8 cellular contexts compared by ENCODE assay signal in the genomic region with DNA sequence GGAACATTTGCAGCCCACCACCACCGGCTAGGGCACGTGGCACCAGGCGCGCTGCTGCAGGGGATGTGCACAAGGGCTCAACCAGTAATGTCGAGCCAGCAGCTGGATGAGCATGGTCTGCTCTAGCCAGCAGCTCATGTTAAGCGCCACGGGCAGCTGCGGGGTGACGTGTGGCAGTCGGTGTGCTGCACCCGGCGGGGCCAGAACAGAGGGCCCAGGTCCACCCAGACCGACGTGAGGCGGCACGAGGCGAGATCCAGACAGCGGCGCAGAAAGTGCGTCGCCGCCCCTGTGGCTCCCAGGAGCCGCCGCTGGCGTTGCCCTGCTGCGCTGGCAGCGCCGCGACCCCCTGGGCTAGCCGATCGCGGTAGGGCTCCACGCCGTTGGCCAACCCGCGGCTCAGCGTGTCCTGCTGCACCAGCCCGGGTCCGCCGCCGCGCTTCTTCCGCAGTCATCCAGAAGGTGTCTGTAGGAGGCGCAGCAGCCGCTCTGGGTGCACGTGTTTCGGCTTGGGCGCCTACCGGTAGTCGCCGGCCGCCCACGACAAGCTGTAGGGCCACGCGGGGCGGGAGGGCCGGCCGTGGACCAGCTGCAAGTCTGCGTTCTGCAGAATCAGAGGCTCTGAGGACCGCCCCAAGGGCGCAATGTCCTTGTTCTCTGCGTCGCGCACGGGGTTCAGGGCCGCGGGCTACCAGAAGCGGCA. TPM values are rescaled to one million over a fixed set of nuclear protein-coding genes. Genes with fewer than 3 reads are reported as not detected.
DNase-seq lines count a peak whose midpoint lies in the region; ATAC-seq and TF ChIP-seq lines count a peak whose summit lies in the region.

No MANE protein-coding gene starts in this region.

- H3K27ac Mint-ChIP-seq in osteocyte (ENCODE audit: unreplicated experiment) = no peak overlapping the region

- H3K9me3 Mint-ChIP-seq in osteocyte (ENCODE audit: unreplicated experiment) = no peaks in the 10 kb centered on the region

- H3K4me1 ChIP-seq in foreskin keratinocyte = peaks cover 5% of the 10 kb centered on the region
- H3K4me1 ChIP-seq in thymus (ENCODE audit: control insufficient read depth, insufficient read depth, low read length) = peaks cover 6% of the 10 kb centered on the region

- H3K36me3 Mint-ChIP-seq in osteocyte (ENCODE audit: unreplicated experiment) = peaks cover 3% of the 10 kb centered on the region

- H3K27me3 ChIP-seq in foreskin keratinocyte (peaks cover 42% of the 10 kb centered on the region), thymus (ENCODE audit: control insufficient read depth, insufficient read depth) (peaks cover 31% of the 10 kb centered on the region)

- H3K27ac ChIP-seq in foreskin keratinocyte (no peak overlapping the region), thymus (ENCODE audit: low read depth) (no peak overlapping the region)

- peak overlapping the region; percentile 42 for H3K4me3 ChIP-seq in thymus (ENCODE audit: low read length)

- ATAC-seq in foreskin keratinocyte (peak; percentile 34), GM21786 (IDR thresholded peaks at IDR 0.05; ENCODE audit: unreplicated experiment) (no peak)

- peaks cover 9% of the 10 kb centered on the region for H3K4me1 Mint-ChIP-seq in osteocyte (ENCODE audit: unreplicated experiment)

- DNase-seq in COR-L47 (lab: John Stamatoyannopoulos, UW) (peak; percentile 72), NCI-H146 treated with DMSO at 0.1 percent for 48 hours (lab: John Stamatoyannopoulos, UW; ENCODE audit: unreplicated experiment) (peak; percentile 11), activated T-helper 1 cell treated with Interleukin-2 at 50 U/mL for 16 hours (ENCODE audit: low read depth) (peak; percentile 42), foreskin keratinocyte (peak in 1 of 2 donors; percentile 46), osteocyte (ENCODE audit: extremely low spot score, unreplicated experiment) (no peak), SW480 (ENCODE audit: low spot score) (no peak)

- peaks cover 6% of the 10 kb centered on the region for H3K27me3 Mint-ChIP-seq in osteocyte (ENCODE audit: unreplicated experiment)

- H3K4me3 Mint-ChIP-seq in osteocyte (ENCODE audit: unreplicated experiment) = no peak overlapping the region

- peaks cover 13% of the 10 kb centered on the region for H3K36me3 ChIP-seq in thymus (ENCODE audit: control insufficient read depth, insufficient read depth)

- H3K9me3 ChIP-seq in thymus (ENCODE audit: control insufficient read depth) = no peaks in the 10 kb centered on the region

- WGBS in thymus = 3% methylated on average over 68 of the region's 68 CpGs

- TF ChIP-seq CTCF in foreskin keratinocyte (conservative IDR thresholded peaks at IDR 0.05) = peak; percentile 57
- TF ChIP-seq CTCF in osteocyte (IDR thresholded peaks at IDR 0.05) = peak; percentile 36

RNA-seq across cellular contexts. Expression of gene GALR3, which starts 4.6 kb away (rescaled TPM):
- not detected in 2 replicates for total RNA-seq in foreskin keratinocyte
- not detected in 2 replicates for polyA plus RNA-seq in foreskin keratinocyte
- total RNA-seq in osteocyte = 0.48 and 0.63 TPM in 2 replicates
- polyA plus RNA-seq in thymus = not detected

RNA-seq across cellular contexts. Expression of gene GCAT, which starts 10.8 kb away (rescaled TPM):
- 17.5 and 20.1 TPM in 2 replicates for total RNA-seq in foreskin keratinocyte
- polyA plus RNA-seq in foreskin keratinocyte = 20.8 and 22.9 TPM in 2 replicates
- 33.4 and 38.0 TPM in 2 replicates for total RNA-seq in osteocyte
- 7.8 TPM for polyA plus RNA-seq in thymus

RNA-seq across cellular contexts. Expression of gene ANKRD54, which starts 25.6 kb away (rescaled TPM):
- total RNA-seq in foreskin keratinocyte (19.7 and 20.6 TPM in 2 replicates), osteocyte (18.1 and 20.4 TPM in 2 replicates)
- polyA plus RNA-seq in foreskin keratinocyte (21.1 and 22.7 TPM in 2 replicates), thymus (25.5 TPM)

RNA-seq across cellular contexts. Expression of gene EIF3L, which starts 30.7 kb away (rescaled TPM):
- total RNA-seq in foreskin keratinocyte = 346 and 417 TPM in 2 replicates
- polyA plus RNA-seq in foreskin keratinocyte = 386 and 396 TPM in 2 replicates
- 435 and 452 TPM in 2 replicates for total RNA-seq in osteocyte
- polyA plus RNA-seq in thymus = 302 TPM

Comparison
In these comparisons a context has a peak if more than half of its experiments do, and no peak if none do; other contexts are left out.
1. DNase-seq: peak in COR-L47 (single experiment), NCI-H146 treated with DMSO at 0.1 percent for 48 hours (single experiment) and activated T-helper 1 cell treated with Interleukin-2 at 50 U/mL for 16 hours (single experiment); none in osteocyte (single experiment) and SW480 (single experiment).